ENCODE assay signal across 24 cellular contexts in the genomic region with DNA sequence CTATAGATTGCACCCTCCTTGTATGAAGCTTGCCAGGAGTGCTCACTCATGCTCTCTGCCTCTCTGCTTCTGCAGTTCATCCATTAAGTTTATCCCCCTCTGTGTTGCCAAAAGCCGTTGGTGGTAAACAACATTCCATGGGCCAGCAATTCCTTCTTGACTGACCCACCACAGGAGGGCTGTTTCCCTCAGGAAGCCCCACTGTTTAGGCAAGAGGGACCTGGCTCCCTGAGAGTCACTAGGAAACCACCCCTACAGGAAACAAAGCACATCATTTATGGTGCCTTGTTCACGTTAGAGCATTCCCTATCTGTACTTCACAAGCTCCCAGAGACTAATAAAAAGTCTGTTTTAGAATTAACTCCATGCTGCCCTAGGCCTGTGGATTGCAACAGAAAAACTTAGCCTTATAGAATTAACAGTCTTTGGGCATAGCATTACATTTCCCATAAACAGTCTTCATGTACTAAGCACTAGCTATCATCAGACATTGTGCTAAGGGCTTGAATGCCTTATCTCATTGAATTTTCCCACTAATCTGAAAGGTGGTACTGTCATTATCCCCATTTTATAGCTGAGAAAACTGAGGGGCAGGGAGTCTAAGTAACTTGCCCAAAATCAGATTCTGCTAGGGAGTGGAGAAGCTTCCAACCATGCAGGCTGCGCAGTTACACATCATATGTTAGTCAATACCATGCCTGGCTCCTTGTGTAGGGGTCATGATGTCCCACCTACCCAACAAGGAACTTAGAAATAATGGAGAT.
DNase-seq lines count a peak whose midpoint lies in the region; ATAC-seq, FAIRE-seq and TF ChIP-seq lines count a peak whose summit lies in the region.
"Had no signal": no experiment of that assay in that cellular context is flagged by ENCODE, and none has a peak within 500 bp of the region (broad histone marks: within the 10 kb centered on the region; RNA-seq: fewer than 3 reads in every experiment).

No MANE protein-coding gene starts in this region.

- POLR2A ChIA-PET in K562 (lab: Yijun Ruan, JAX) = no interaction called here

- H3K27me3 ChIP-seq in Loucy (ENCODE audit: insufficient read depth, low read length, poor library complexity, severe bottlenecking) (no peaks in the 10 kb centered on the region), K562 (ENCODE audit: control insufficient read depth in 2 of 2, insufficient read depth in 2 of 2, low read length in 2 of 2) (no peaks in the 10 kb centered on the region), sigmoid colon (no peaks in the 10 kb centered on the region)

- H2AFZ ChIP-seq in Loucy (ENCODE audit: low read length) = peak overlapping the region; percentile 44
- no peak overlapping the region for H2AFZ ChIP-seq in K562 (ENCODE audit: low read depth, low read length)
- H2AFZ ChIP-seq: parathyroid adenoma had no signal

- WGBS in K562 (ENCODE audit: insufficient coverage, low coverage, missing lambda C conversion rate) = 0% methylated on average over 3 of the region's 3 CpGs
- WGBS in sigmoid colon, 2 donors = 34 to 38% methylated on average over 3 of the region's 3 CpGs

- in situ Hi-C loops in K562 (cut with MboI) = no loop called here

- no peak for TF ChIP-seq CTCF in Loucy (conservative IDR thresholded peaks at IDR 0.05; ENCODE audit: low read length)
- TF ChIP-seq CTCF in K562 (IDR thresholded peaks at IDR 0.05 in 2 of 3, conservative IDR thresholded peaks at IDR 0.05 in 1 of 3; ENCODE audit: insufficient read depth in 2 of 3, low read depth in 1 of 3, low read length in 3 of 3) = no peak
- no peak for TF ChIP-seq CTCF in sigmoid colon (IDR thresholded peaks at IDR 0.05)

- no peaks in the 10 kb centered on the region for H3K9me1 ChIP-seq in K562 (ENCODE audit: control insufficient read depth, insufficient read depth, low read length)

- no TSS peak for BruUV-seq in K562 (replicated peaks; lab: Mats Ljungman, UMichigan)

- TF ChIP-seq EP300 in K562 (IDR thresholded peaks at IDR 0.05; ENCODE audit: low read length) (no peak), sigmoid colon (IDR thresholded peaks at IDR 0.05) (no peak)

- TF ChIP-seq POLR2A in K562 (conservative IDR thresholded peaks at IDR 0.05) = no peak
- no peak for TF ChIP-seq POLR2A in sigmoid colon (IDR thresholded peaks at IDR 0.05)

- intact Hi-C loops in K562 (cut with micrococcal nuclease) (no loop called here), sigmoid colon (cut with DNase I) (no loop called here)

- DNase-seq in COLO829 (ENCODE audit: low spot score) (peak; percentile 43), K562 (ENCODE audit: extremely low read depth in 1 of 4, low spot score in 3 of 4) (no peak), islet precursor cell (peak; percentile 82), NCI-H526 (lab: John Stamatoyannopoulos, UW) (no peak), NCI-H128 (lab: John Stamatoyannopoulos, UW; ENCODE audit: unreplicated experiment) (no peak), sigmoid colon (no peak)
- DNase-seq: activated CD4-positive, alpha-beta T cell treated with anti-CD3 and anti-CD28 coated beads for 4 hours; activated naive CD4-positive, alpha-beta T cell treated with anti-CD3 and anti-CD28 coated beads, Interleukin-2, amount 10 ng/mL, durations not matched to agents 7 days and 5 days; aorta; Calu3; foreskin fibroblast; midbrain; NCI-H1092; NCI-H2029 treated with DMSO at 0.1 percent for 48 hours; NCI-H345; PC-3; SHP77; T-helper 1 cell had no signal

- H3K9me3 ChIP-seq in Loucy (ENCODE audit: insufficient read depth, low read depth, low read length) = no peaks in the 10 kb centered on the region
- no peaks in the 10 kb centered on the region for H3K9me3 ChIP-seq in K562 (replicated peaks; ENCODE audit: control insufficient read depth, insufficient read depth, low read depth, low read length)
- H3K9me3 ChIP-seq in sigmoid colon = no peaks in the 10 kb centered on the region
- H3K9me3 ChIP-seq: A549, HAP-1 had no signal

- H3K27ac ChIP-seq in K562 (ENCODE audit: extremely low read depth, low read depth, low read length) = no peak overlapping the region
- H3K27ac ChIP-seq in sigmoid colon = no peak overlapping the region
- H3K27ac ChIP-seq: A549, parathyroid adenoma had no signal

- H4K20me1 ChIP-seq in Loucy (ENCODE audit: insufficient read depth, low read length, poor library complexity, severe bottlenecking) (no peaks in the 10 kb centered on the region), K562 (replicated peaks; ENCODE audit: control insufficient read depth, insufficient read depth, low read length) (no peaks in the 10 kb centered on the region)

- CTCF ChIA-PET in K562 (lab: Yijun Ruan, JAX; ENCODE audit: low intra/inter-chr PET ratio) = no interaction called here

- no peaks in the 10 kb centered on the region for H3F3A ChIP-seq in Loucy (ENCODE audit: low read depth)

- H3K4me2 ChIP-seq in Loucy (ENCODE audit: low read depth, low read length, poor library complexity, severe bottlenecking) (peak overlapping the region; percentile 2), K562 (ENCODE audit: insufficient read depth, low read length) (no peak overlapping the region)
- H3K4me2 ChIP-seq: A549 had no signal

- TF ChIP-seq RAD21 in K562 (CRISPR knock-in tag; conservative IDR thresholded peaks at IDR 0.05 in 1 of 2, IDR thresholded peaks at IDR 0.05 in 1 of 2) = no peak

- H3K79me2 ChIP-seq in Loucy (ENCODE audit: insufficient read depth, low read length) = no peaks in the 10 kb centered on the region
- no peaks in the 10 kb centered on the region for H3K79me2 ChIP-seq in K562 (ENCODE audit: control insufficient read depth, insufficient read depth, low read length)
- H3K79me2 ChIP-seq: parathyroid adenoma had no signal

- FAIRE-seq in K562 (lab: Jason Lieb, UNC) = no peak
- FAIRE-seq: A549 had no signal

- H3K36me3 ChIP-seq in Loucy (ENCODE audit: insufficient read depth, low read length) (no peaks in the 10 kb centered on the region), K562 (ENCODE audit: control insufficient read depth, insufficient read depth, low read length) (no peaks in the 10 kb centered on the region), sigmoid colon (no peaks in the 10 kb centered on the region)
- H3K36me3 ChIP-seq: HAP-1 had no signal

- H3K9ac ChIP-seq in Loucy (ENCODE audit: low read depth, low read length, poor library complexity, severe bottlenecking) (no peak overlapping the region), K562 (ENCODE audit: insufficient read depth in 1 of 2, low read depth in 2 of 2, low read length in 2 of 2) (no peak overlapping the region)
- H3K9ac ChIP-seq: parathyroid adenoma had no signal

- peaks cover 10% of the 10 kb centered on the region for H3K4me1 ChIP-seq in Loucy (ENCODE audit: insufficient read depth, low read length, poor library complexity, severe bottlenecking)
- H3K4me1 ChIP-seq in K562 (replicated peaks in 1 of 2; ENCODE audit: control insufficient read depth in 2 of 2, insufficient read depth in 2 of 2, low read length in 2 of 2) = no peaks in the 10 kb centered on the region; a peak in 1 of 5 replicates
- H3K4me1 ChIP-seq in sigmoid colon = peaks cover 0 to 33% (median 24%) of the 10 kb centered on the region in 4 donors
- H3K4me1 ChIP-seq: A549, HAP-1, parathyroid adenoma had no signal

- no peaks in the 10 kb centered on the region for H3K9me2 ChIP-seq in Loucy (replicated peaks; ENCODE audit: low read depth, low read length)

- H3K4me3 ChIP-seq in Loucy (ENCODE audit: low read length, poor library complexity, severe bottlenecking) (no peak overlapping the region), K562 (no peak overlapping the region), sigmoid colon (no peak overlapping the region)
- H3K4me3 ChIP-seq: A549, HAP-1 had no signal

- ATAC-seq in K562 (no peak), GM19328 (IDR thresholded peaks at IDR 0.05; ENCODE audit: unreplicated experiment) (no peak)
- ATAC-seq: A549; natural killer cell treated with Interleukin-12 subunit alpha and Interleukin-12 subunit beta and Interleukin-15 and Interleukin-18, amount 100 ng/mL, for 72 hours; PC-3 had no signal

TF ChIP-seq in K562, 482 proteins besides CTCF, POLR2A, EP300 and RAD21:
- peak; percentile 68 for TF ChIP-seq RBM25 (IDR thresholded peaks at IDR 0.05; ENCODE audit: low read depth, low read length, severe bottlenecking)
- TF ChIP-seq, protein P1, sequence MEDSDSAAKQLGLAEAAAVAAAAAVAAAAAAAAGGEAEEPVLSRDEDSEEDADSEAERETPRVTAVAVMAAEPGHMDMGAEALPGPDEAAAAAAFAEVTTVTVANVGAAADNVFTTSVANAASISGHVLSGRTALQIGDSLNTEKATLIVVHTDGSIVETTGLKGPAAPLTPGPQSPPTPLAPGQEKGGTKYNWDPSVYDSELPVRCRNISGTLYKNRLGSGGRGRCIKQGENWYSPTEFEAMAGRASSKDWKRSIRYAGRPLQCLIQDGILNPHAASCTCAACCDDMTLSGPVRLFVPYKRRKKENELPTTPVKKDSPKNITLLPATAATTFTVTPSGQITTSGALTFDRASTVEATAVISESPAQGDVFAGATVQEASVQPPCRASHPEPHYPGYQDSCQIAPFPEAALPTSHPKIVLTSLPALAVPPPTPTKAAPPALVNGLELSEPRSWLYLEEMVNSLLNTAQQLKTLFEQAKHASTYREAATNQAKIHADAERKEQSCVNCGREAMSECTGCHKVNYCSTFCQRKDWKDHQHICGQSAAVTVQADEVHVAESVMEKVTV (CRISPR knock-in tag; IDR thresholded peaks at IDR 0.05) = no peak
- TF ChIP-seq, protein P2, sequence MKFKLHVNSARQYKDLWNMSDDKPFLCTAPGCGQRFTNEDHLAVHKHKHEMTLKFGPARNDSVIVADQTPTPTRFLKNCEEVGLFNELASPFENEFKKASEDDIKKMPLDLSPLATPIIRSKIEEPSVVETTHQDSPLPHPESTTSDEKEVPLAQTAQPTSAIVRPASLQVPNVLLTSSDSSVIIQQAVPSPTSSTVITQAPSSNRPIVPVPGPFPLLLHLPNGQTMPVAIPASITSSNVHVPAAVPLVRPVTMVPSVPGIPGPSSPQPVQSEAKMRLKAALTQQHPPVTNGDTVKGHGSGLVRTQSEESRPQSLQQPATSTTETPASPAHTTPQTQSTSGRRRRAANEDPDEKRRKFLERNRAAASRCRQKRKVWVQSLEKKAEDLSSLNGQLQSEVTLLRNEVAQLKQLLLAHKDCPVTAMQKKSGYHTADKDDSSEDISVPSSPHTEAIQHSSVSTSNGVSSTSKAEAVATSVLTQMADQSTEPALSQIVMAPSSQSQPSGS (CRISPR knock-in tag; IDR thresholded peaks at IDR 0.05) = no peak

Comparison
In these comparisons a context has a peak if more than half of its experiments do, and no peak if none do; other contexts are left out.
1. DNase-seq: peak in COLO829 (single experiment) and islet precursor cell (single experiment); none in K562 (0 of 4), NCI-H526 (0 of 2), NCI-H128 (single experiment) and sigmoid colon (single experiment).